31 cellular contexts compared by ENCODE assay signal in genomic region chr2:191952515-191953270, GRCh38.
"Had no signal": no experiment of that assay in that cellular context is flagged by ENCODE, and none has a peak within 500 bp of the region (broad histone marks: within the 10 kb centered on the region; RNA-seq: fewer than 3 reads in every experiment).

No MANE protein-coding gene starts in this region.

- ATAC-seq: activated CD8-positive, alpha-beta T cell treated with anti-CD3 and anti-CD28 coated beads for 36 hours; activated naive CD4-positive, alpha-beta T cell treated with anti-CD3 and anti-CD28 coated beads, Interleukin-2, amount 50 U/mL, for 72 hours; activated T-cell treated with anti-CD3 and anti-CD28 coated beads, Interleukin-2, amount 50 U/mL, for 4 hours; activated T-cell treated with anti-CD3 and anti-CD28 coated beads, Interleukin-2, amount 50 U/mL, for 72 hours; activated T-helper 17 cell treated with anti-CD3 and anti-CD28 coated beads, Interleukin-2, amount 50 U/mL, for 72 hours; body of pancreas had no signal

- H3K27ac ChIP-seq: adrenal gland, body of pancreas, brain microvascular endothelial cell, breast epithelium, VCaP had no signal

- H3K36me3 ChIP-seq: adrenal gland, brain microvascular endothelial cell, breast epithelium had no signal

- H3K4me3 ChIP-seq: adrenal gland, body of pancreas, breast epithelium had no signal

- H3K27me3 ChIP-seq: adrenal gland, body of pancreas, brain microvascular endothelial cell, breast epithelium had no signal

- H3K4me1 ChIP-seq: adrenal gland, body of pancreas, breast epithelium had no signal

- DNase-seq: activated B cell treated with CpG ODN at 0.5 μM for 24 hours; activated CD4-positive, alpha-beta memory T cell treated with anti-CD3 and anti-CD28 coated beads for 36 hours; activated CD4-positive, alpha-beta T cell treated with anti-CD3 and anti-CD28 coated beads for 4 hours; activated CD4-positive, alpha-beta T cell treated with anti-CD3 and anti-CD28 coated beads, Interleukin-2, amount 10 ng/mL, durations not matched to agents 24 days and 14 days; activated CD4-positive, alpha-beta T cell treated with anti-CD3 and anti-CD28 coated beads, Interleukin-2, amount 50 U/mL, for 1 hour; activated CD4-positive, alpha-beta T cell treated with anti-CD3 and anti-CD28 coated beads, Interleukin-2, amount 50 U/mL, for 4 hours; activated CD4-positive, CD25-positive, alpha-beta regulatory T cell treated with anti-CD3 and anti-CD28 coated beads, Interleukin-2, amount 50 U/mL, for 72 hours; activated CD8-positive, alpha-beta memory T cell treated with anti-CD3 and anti-CD28 coated beads, Interleukin-2, amount 50 U/mL, for 4 hours; activated CD8-positive, alpha-beta T cell treated with anti-CD3 and anti-CD28 coated beads for 36 hours; activated effector memory CD4-positive, alpha-beta T cell treated with anti-CD3 and anti-CD28 coated beads, Interleukin-2, amount 50 U/mL, for 16 hours; activated gamma-delta T cell treated with Interleukin-2 at 50 U/mL for 16 hours; activated naive CD4-positive, alpha-beta T cell; activated naive CD4-positive, alpha-beta T cell treated with anti-CD3 and anti-CD28 coated beads for 36 hours; activated naive CD4-positive, alpha-beta T cell treated with anti-CD3 and anti-CD28 coated beads, Interleukin-2, amount 50 U/mL, for 16 hours; activated naive CD8-positive, alpha-beta T cell treated with anti-CD3 and anti-CD28 coated beads for 36 hours; activated T-cell treated with anti-CD3 and anti-CD28 coated beads for 4 hours; activated T-cell treated with anti-CD3 and anti-CD28 coated beads, Interleukin-2, amount 50 U/mL, for 1 hour; activated T-cell treated with anti-CD3 and anti-CD28 coated beads, Interleukin-2, amount 50 U/mL, for 4 hours; activated T-cell treated with anti-CD3 and anti-CD28 coated beads, Interleukin-2, amount 50 U/mL, for 72 hours; adrenal gland; amniotic stem cell; aorta; body of pancreas; brain microvascular endothelial cell; central memory CD4-positive, alpha-beta T cell; T-helper 2 cell; T-helper 9 cell had no signal

- H3K9me3 ChIP-seq: adrenal gland, body of pancreas, breast epithelium had no signal
